Comparison of ENCODE assay signal across 1 cellular context in the genomic region with DNA sequence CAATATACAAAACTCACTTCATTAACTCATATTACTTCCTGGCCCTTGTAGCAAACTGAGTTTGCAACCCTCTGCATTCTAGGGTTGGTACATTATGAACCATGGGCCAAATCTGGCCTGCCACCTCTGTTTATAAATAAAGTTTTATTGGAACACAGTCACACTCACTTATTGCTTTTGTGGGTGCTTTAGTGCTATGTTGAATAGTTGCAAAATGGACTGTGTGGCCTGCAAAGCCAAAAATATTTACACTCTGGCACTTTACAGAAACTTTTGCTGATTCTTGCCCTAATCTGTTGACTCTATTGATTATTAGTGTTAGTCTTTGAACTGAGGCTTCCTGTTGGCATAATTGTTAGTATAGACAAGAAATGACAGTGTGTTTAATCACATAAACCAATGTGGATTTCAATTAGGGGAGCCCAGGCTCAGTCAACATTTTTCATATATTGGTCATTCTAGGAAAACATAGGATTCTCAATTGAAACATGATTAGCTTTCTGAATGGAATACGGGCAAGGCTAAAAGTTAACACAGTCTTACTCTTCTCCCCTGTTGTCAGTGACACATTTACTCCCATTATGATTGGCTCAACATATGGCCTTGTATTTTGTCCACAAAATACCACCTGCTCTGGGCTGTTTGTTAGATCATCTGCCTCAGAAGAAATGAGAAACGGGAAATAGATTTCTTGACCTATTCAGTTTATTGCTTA.
TF ChIP-seq lines count a peak whose summit lies in the region.

No MANE protein-coding gene starts in this region.

TF ChIP-seq in HepG2, 621 proteins besides CTCF, POLR2A, EP300 and RAD21 (continued from another document and continues in another):
- TF ChIP-seq, protein P1, sequence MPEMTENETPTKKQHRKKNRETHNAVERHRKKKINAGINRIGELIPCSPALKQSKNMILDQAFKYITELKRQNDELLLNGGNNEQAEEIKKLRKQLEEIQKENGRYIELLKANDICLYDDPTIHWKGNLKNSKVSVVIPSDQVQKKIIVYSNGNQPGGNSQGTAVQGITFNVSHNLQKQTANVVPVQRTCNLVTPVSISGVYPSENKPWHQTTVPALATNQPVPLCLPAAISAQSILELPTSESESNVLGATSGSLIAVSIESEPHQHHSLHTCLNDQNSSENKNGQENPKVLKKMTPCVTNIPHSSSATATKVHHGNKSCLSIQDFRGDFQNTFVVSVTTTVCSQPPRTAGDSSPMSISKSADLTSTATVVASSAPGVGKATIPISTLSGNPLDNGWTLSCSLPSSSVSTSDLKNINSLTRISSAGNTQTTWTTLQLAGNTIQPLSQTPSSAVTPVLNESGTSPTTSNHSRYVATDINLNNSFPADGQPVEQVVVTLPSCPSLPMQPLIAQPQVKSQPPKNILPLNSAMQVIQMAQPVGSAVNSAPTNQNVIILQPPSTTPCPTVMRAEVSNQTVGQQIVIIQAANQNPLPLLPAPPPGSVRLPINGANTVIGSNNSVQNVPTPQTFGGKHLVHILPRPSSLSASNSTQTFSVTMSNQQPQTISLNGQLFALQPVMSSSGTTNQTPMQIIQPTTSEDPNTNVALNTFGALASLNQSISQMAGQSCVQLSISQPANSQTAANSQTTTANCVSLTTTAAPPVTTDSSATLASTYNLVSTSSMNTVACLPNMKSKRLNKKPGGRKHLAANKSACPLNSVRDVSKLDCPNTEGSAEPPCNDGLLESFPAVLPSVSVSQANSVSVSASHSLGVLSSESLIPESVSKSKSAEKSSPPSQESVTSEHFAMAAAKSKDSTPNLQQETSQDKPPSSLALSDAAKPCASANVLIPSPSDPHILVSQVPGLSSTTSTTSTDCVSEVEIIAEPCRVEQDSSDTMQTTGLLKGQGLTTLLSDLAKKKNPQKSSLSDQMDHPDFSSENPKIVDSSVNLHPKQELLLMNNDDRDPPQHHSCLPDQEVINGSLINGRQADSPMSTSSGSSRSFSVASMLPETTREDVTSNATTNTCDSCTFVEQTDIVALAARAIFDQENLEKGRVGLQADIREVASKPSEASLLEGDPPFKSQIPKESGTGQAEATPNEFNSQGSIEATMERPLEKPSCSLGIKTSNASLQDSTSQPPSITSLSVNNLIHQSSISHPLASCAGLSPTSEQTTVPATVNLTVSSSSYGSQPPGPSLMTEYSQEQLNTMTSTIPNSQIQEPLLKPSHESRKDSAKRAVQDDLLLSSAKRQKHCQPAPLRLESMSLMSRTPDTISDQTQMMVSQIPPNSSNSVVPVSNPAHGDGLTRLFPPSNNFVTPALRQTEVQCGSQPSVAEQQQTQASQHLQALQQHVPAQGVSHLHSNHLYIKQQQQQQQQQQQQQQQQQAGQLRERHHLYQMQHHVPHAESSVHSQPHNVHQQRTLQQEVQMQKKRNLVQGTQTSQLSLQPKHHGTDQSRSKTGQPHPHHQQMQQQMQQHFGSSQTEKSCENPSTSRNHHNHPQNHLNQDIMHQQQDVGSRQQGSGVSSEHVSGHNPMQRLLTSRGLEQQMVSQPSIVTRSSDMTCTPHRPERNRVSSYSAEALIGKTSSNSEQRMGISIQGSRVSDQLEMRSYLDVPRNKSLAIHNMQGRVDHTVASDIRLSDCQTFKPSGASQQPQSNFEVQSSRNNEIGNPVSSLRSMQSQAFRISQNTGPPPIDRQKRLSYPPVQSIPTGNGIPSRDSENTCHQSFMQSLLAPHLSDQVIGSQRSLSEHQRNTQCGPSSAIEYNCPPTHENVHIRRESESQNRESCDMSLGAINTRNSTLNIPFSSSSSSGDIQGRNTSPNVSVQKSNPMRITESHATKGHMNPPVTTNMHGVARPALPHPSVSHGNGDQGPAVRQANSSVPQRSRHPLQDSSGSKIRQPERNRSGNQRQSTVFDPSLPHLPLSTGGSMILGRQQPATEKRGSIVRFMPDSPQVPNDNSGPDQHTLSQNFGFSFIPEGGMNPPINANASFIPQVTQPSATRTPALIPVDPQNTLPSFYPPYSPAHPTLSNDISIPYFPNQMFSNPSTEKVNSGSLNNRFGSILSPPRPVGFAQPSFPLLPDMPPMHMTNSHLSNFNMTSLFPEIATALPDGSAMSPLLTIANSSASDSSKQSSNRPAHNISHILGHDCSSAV (CRISPR knock-in tag; IDR thresholded peaks at IDR 0.05; ENCODE audit: borderline replicate concordance): 0 out of 2 replicates have a peak, but pooled peaks have one; percentile 83
- TF ChIP-seq, protein P2, sequence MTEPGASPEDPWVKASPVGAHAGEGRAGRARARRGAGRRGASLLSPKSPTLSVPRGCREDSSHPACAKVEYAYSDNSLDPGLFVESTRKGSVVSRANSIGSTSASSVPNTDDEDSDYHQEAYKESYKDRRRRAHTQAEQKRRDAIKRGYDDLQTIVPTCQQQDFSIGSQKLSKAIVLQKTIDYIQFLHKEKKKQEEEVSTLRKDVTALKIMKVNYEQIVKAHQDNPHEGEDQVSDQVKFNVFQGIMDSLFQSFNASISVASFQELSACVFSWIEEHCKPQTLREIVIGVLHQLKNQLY (CRISPR knock-in tag; IDR thresholded peaks at IDR 0.05): peak; percentile 76; the same call in 1 of the 2 replicates
- peak; percentile 78 for TF ChIP-seq ELF3 (CRISPR knock-in tag; IDR thresholded peaks at IDR 0.05)
- TF ChIP-seq, protein P3, sequence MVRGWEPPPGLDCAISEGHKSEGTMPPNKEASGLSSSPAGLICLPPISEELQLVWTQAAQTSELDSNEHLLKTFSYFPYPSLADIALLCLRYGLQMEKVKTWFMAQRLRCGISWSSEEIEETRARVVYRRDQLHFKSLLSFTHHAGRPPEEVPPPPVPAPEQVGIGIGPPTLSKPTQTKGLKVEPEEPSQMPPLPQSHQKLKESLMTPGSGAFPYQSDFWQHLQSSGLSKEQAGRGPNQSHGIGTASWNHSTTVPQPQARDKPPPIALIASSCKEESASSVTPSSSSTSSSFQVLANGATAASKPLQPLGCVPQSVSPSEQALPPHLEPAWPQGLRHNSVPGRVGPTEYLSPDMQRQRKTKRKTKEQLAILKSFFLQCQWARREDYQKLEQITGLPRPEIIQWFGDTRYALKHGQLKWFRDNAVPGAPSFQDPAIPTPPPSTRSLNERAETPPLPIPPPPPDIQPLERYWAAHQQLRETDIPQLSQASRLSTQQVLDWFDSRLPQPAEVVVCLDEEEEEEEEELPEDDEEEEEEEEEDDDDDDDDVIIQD (CRISPR knock-in tag; IDR thresholded peaks at IDR 0.05; ENCODE audit: low read depth): peak; percentile 76; the same call in 1 of the 2 replicates
- no peak for TF ChIP-seq ISX (CRISPR knock-in tag; conservative IDR thresholded peaks at IDR 0.05)
- TF ChIP-seq GATAD2A (CRISPR knock-in tag; IDR thresholded peaks at IDR 0.05): peak; percentile 93
- TF ChIP-seq, protein P4, sequence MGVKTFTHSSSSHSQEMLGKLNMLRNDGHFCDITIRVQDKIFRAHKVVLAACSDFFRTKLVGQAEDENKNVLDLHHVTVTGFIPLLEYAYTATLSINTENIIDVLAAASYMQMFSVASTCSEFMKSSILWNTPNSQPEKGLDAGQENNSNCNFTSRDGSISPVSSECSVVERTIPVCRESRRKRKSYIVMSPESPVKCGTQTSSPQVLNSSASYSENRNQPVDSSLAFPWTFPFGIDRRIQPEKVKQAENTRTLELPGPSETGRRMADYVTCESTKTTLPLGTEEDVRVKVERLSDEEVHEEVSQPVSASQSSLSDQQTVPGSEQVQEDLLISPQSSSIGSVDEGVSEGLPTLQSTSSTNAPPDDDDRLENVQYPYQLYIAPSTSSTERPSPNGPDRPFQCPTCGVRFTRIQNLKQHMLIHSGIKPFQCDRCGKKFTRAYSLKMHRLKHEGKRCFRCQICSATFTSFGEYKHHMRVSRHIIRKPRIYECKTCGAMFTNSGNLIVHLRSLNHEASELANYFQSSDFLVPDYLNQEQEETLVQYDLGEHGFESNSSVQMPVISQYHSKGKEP (CRISPR knock-in tag; IDR thresholded peaks at IDR 0.05): no peak
- TF ChIP-seq, protein P5, sequence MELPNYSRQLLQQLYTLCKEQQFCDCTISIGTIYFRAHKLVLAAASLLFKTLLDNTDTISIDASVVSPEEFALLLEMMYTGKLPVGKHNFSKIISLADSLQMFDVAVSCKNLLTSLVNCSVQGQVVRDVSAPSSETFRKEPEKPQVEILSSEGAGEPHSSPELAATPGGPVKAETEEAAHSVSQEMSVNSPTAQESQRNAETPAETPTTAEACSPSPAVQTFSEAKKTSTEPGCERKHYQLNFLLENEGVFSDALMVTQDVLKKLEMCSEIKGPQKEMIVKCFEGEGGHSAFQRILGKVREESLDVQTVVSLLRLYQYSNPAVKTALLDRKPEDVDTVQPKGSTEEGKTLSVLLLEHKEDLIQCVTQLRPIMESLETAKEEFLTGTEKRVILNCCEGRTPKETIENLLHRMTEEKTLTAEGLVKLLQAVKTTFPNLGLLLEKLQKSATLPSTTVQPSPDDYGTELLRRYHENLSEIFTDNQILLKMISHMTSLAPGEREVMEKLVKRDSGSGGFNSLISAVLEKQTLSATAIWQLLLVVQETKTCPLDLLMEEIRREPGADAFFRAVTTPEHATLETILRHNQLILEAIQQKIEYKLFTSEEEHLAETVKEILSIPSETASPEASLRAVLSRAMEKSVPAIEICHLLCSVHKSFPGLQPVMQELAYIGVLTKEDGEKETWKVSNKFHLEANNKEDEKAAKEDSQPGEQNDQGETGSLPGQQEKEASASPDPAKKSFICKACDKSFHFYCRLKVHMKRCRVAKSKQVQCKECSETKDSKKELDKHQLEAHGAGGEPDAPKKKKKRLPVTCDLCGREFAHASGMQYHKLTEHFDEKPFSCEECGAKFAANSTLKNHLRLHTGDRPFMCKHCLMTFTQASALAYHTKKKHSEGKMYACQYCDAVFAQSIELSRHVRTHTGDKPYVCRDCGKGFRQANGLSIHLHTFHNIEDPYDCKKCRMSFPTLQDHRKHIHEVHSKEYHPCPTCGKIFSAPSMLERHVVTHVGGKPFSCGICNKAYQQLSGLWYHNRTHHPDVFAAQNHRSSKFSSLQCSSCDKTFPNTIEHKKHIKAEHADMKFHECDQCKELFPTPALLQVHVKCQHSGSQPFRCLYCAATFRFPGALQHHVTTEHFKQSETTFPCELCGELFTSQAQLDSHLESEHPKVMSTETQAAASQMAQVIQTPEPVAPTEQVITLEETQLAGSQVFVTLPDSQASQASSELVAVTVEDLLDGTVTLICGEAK (IDR thresholded peaks at IDR 0.05): peak; percentile 99
- TF ChIP-seq, protein P5 (CRISPR knock-in tag; IDR thresholded peaks at IDR 0.05): peak; percentile 100
- TF ChIP-seq, protein P6, sequence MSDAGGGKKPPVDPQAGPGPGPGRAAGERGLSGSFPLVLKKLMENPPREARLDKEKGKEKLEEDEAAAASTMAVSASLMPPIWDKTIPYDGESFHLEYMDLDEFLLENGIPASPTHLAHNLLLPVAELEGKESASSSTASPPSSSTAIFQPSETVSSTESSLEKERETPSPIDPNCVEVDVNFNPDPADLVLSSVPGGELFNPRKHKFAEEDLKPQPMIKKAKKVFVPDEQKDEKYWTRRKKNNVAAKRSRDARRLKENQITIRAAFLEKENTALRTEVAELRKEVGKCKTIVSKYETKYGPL (CRISPR knock-in tag; IDR thresholded peaks at IDR 0.05): no peak
- TF ChIP-seq, protein P7, sequence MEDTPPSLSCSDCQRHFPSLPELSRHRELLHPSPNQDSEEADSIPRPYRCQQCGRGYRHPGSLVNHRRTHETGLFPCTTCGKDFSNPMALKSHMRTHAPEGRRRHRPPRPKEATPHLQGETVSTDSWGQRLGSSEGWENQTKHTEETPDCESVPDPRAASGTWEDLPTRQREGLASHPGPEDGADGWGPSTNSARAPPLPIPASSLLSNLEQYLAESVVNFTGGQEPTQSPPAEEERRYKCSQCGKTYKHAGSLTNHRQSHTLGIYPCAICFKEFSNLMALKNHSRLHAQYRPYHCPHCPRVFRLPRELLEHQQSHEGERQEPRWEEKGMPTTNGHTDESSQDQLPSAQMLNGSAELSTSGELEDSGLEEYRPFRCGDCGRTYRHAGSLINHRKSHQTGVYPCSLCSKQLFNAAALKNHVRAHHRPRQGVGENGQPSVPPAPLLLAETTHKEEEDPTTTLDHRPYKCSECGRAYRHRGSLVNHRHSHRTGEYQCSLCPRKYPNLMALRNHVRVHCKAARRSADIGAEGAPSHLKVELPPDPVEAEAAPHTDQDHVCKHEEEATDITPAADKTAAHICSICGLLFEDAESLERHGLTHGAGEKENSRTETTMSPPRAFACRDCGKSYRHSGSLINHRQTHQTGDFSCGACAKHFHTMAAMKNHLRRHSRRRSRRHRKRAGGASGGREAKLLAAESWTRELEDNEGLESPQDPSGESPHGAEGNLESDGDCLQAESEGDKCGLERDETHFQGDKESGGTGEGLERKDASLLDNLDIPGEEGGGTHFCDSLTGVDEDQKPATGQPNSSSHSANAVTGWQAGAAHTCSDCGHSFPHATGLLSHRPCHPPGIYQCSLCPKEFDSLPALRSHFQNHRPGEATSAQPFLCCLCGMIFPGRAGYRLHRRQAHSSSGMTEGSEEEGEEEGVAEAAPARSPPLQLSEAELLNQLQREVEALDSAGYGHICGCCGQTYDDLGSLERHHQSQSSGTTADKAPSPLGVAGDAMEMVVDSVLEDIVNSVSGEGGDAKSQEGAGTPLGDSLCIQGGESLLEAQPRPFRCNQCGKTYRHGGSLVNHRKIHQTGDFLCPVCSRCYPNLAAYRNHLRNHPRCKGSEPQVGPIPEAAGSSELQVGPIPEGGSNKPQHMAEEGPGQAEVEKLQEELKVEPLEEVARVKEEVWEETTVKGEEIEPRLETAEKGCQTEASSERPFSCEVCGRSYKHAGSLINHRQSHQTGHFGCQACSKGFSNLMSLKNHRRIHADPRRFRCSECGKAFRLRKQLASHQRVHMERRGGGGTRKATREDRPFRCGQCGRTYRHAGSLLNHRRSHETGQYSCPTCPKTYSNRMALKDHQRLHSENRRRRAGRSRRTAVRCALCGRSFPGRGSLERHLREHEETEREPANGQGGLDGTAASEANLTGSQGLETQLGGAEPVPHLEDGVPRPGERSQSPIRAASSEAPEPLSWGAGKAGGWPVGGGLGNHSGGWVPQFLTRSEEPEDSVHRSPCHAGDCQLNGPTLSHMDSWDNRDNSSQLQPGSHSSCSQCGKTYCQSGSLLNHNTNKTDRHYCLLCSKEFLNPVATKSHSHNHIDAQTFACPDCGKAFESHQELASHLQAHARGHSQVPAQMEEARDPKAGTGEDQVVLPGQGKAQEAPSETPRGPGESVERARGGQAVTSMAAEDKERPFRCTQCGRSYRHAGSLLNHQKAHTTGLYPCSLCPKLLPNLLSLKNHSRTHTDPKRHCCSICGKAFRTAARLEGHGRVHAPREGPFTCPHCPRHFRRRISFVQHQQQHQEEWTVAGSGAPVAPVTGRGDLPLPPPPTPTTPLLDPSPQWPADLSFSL (CRISPR knock-in tag; IDR thresholded peaks at IDR 0.05): peak; percentile 84
- TF ChIP-seq CEBPG (CRISPR knock-in tag; IDR thresholded peaks at IDR 0.05): peak; percentile 64; the same call in 1 of the 2 replicates
